Comparison of ENCODE assay signal across 1 cellular context in genomic region chr4:88591787-88592599, GRCh38.
TF ChIP-seq lines count a peak whose summit lies in the region.

HERC3 (plus strand) TSS chr4:88592480; CDS start chr4:88605824, 13,344 bp downstream.

TF ChIP-seq in HepG2, 621 proteins besides CTCF, POLR2A, EP300 and RAD21 (continued from another document and continues in another):
- TF ChIP-seq THRA (CRISPR knock-in tag; IDR thresholded peaks at IDR 0.05; ENCODE audit: borderline replicate concordance) (0 out of 2 replicates have a peak, but pooled peaks have one; percentile 31), KDM1A (CRISPR knock-in tag; IDR thresholded peaks at IDR 0.05) (no peak), GABPA (IDR thresholded peaks at IDR 0.05; ENCODE audit: low read depth, low read length) (no peak), GABPA (CRISPR knock-in tag; IDR thresholded peaks at IDR 0.05; ENCODE audit: low read depth) (no peak), GPBP1L1 (CRISPR knock-in tag; IDR thresholded peaks at IDR 0.05) (no peak), ZNF337 (CRISPR knock-in tag; IDR thresholded peaks at IDR 0.05; ENCODE audit: borderline replicate concordance, low read depth) (no peak), ZNF574 (CRISPR knock-in tag; IDR thresholded peaks at IDR 0.05) (peak; percentile 41), ZSCAN5A (CRISPR knock-in tag; IDR thresholded peaks at IDR 0.05; ENCODE audit: borderline replicate concordance) (no peak), ZNF224 (CRISPR knock-in tag; IDR thresholded peaks at IDR 0.05) (0 out of 2 replicates have a peak, but pooled peaks have one; percentile 50), ETV6 (CRISPR knock-in tag; conservative IDR thresholded peaks at IDR 0.05) (peak; percentile 65; the same call in 1 of the 2 replicates), ZNF292 (CRISPR knock-in tag; IDR thresholded peaks at IDR 0.05; ENCODE audit: borderline replicate concordance, low read depth) (no peak), THAP8 (CRISPR knock-in tag; IDR thresholded peaks at IDR 0.05; ENCODE audit: borderline replicate concordance) (no peak), HDAC2 (CRISPR knock-in tag; IDR thresholded peaks at IDR 0.05) (peak; percentile 53), SIN3B (IDR thresholded peaks at IDR 0.05; ENCODE audit: low read length) (no peak), ZBTB7B (CRISPR knock-in tag; IDR thresholded peaks at IDR 0.05) (peak; percentile 31; the same call in 1 of the 2 replicates), ZNF138 (CRISPR knock-in tag; IDR thresholded peaks at IDR 0.05; ENCODE audit: low read depth) (no peak), ZSCAN30 (CRISPR knock-in tag; IDR thresholded peaks at IDR 0.05) (no peak), ZNF512B (CRISPR knock-in tag; IDR thresholded peaks at IDR 0.05; ENCODE audit: borderline replicate concordance) (no peak), SMYD3 (CRISPR knock-in tag; IDR thresholded peaks at IDR 0.05) (no peak), SIX4 (CRISPR knock-in tag; IDR thresholded peaks at IDR 0.05) (no peak), FOXM1 (CRISPR knock-in tag; IDR thresholded peaks at IDR 0.05) (no peak), ZBTB33 (CRISPR knock-in tag; IDR thresholded peaks at IDR 0.05) (no peak), ZNF280D (CRISPR knock-in tag; IDR thresholded peaks at IDR 0.05) (no peak), ZNF644 (CRISPR knock-in tag; IDR thresholded peaks at IDR 0.05; ENCODE audit: low read depth) (no peak), TBX2 (CRISPR knock-in tag; IDR thresholded peaks at IDR 0.05; ENCODE audit: borderline replicate concordance) (peak; percentile 35; the same call in 1 of the 2 replicates), HNRNPH1 (optimal IDR thresholded peaks at IDR 0.05; ENCODE audit: low read depth, low read length) (no peak), ZNF556 (CRISPR knock-in tag; IDR thresholded peaks at IDR 0.05; ENCODE audit: borderline replicate concordance) (0 out of 2 replicates have a peak, but pooled peaks have one; percentile 25), ZNF121 (CRISPR knock-in tag; IDR thresholded peaks at IDR 0.05) (no peak), EEA1 (CRISPR knock-in tag; IDR thresholded peaks at IDR 0.05; ENCODE audit: borderline replicate concordance) (no peak), ZNF747 (CRISPR knock-in tag; IDR thresholded peaks at IDR 0.05; ENCODE audit: borderline replicate concordance) (no peak), FOXA1 (IDR thresholded peaks at IDR 0.05) (no peak), FOXA1 (CRISPR knock-in tag; IDR thresholded peaks at IDR 0.05) (no peak), KDM4B (CRISPR knock-in tag; IDR thresholded peaks at IDR 0.05) (no peak), CSRNP1 (CRISPR knock-in tag; IDR thresholded peaks at IDR 0.05) (no peak), SP5 (CRISPR knock-in tag; IDR thresholded peaks at IDR 0.05; ENCODE audit: borderline replicate concordance, low read depth) (peak; percentile 49; the same call in 1 of the 2 replicates), ZNF839 (CRISPR knock-in tag; IDR thresholded peaks at IDR 0.05; ENCODE audit: borderline replicate concordance) (no peak), PCBP1 (IDR thresholded peaks at IDR 0.05; ENCODE audit: borderline replicate concordance, low read depth, low read length) (no peak), NR2F6 (IDR thresholded peaks at IDR 0.05) (no peak), NR2F6 (CRISPR knock-in tag; IDR thresholded peaks at IDR 0.05) (0 out of 2 replicates have a peak, but pooled peaks have one; percentile 28), ZMAT3 (CRISPR knock-in tag; conservative IDR thresholded peaks at IDR 0.05) (peak; percentile 47; the same call in 1 of the 2 replicates), ZNF431 (CRISPR knock-in tag; IDR thresholded peaks at IDR 0.05; ENCODE audit: borderline replicate concordance, low read depth) (no peak), MAF1 (CRISPR knock-in tag; IDR thresholded peaks at IDR 0.05; ENCODE audit: borderline replicate concordance) (0 out of 2 replicates have a peak, but pooled peaks have one; percentile 22), ZNF275 (CRISPR knock-in tag; IDR thresholded peaks at IDR 0.05; ENCODE audit: borderline replicate concordance) (no peak), ISL2 (CRISPR knock-in tag; IDR thresholded peaks at IDR 0.05) (peak; percentile 42; the same call in 1 of the 2 replicates), KDM2A (CRISPR knock-in tag; IDR thresholded peaks at IDR 0.05; ENCODE audit: borderline replicate concordance, low read depth) (peak; percentile 63; the same call in 1 of the 2 replicates), MYNN (CRISPR knock-in tag; IDR thresholded peaks at IDR 0.05; ENCODE audit: low read depth) (no peak; the same call in 1 of the 2 replicates), STAG1 (CRISPR knock-in tag; IDR thresholded peaks at IDR 0.05) (no peak)
